ENCODE assay signal across 8 cellular contexts in genomic region chr3:126475411-126476114, GRCh38. TPM values are rescaled to one million over a fixed set of nuclear protein-coding genes. Genes with fewer than 3 reads are reported as not detected.
DNase-seq lines count a peak whose midpoint lies in the region; ATAC-seq and TF ChIP-seq lines count a peak whose summit lies in the region.

Gene ZXDC, minus strand, starts transcription at chr3:126475891. Its CDS starts 26 bp downstream, at chr3:126475865.

- peak; percentile 40 for ATAC-seq in GM18499 (IDR thresholded peaks at IDR 0.05; ENCODE audit: insufficient read depth, unreplicated experiment)
- ATAC-seq in HG02938 (IDR thresholded peaks at IDR 0.05; ENCODE audit: unreplicated experiment), result peak; percentile 68

- intact Hi-C loops in T-helper 2 cell treated with Interferon-gamma antibody and Interleukin-4, amounts not matched to agents 100 ng/mL and 5 ng/mL, for 36 hours (cut with micrococcal nuclease), result loop anchor here (1.0 to 5.0 kb wide), 6 partner anchors 119 to 1577 kb away; partner anchors contain the start of genes CHCHD6, KLF15, SEC61A1 and SLC41A3
- intact Hi-C loops in uterus (cut with DNase I; ENCODE audit: low total_unique reads), result no loop called here

- H3K4me3 ChIP-seq in right atrium auricular region (peak within 1 kb of the TSS; percentile 68 to 76), uterus (peak within 1 kb of the TSS; percentile 59 to 91)

- peak within 1 kb of the TSS; percentile 90 to 95 for H3K27ac ChIP-seq in right atrium auricular region
- peak within 1 kb of the TSS; percentile 90 to 95 for H3K27ac ChIP-seq in uterus

- TF ChIP-seq CTCF in right atrium auricular region (IDR thresholded peaks at IDR 0.05) (peak; percentile 41 to 60), uterus (IDR thresholded peaks at IDR 0.05) (peak in 3 of 4 experiments; percentile 21 to 61 (median 52))

- peak; percentile 78 to 93 for TF ChIP-seq POLR2A in uterus (IDR thresholded peaks at IDR 0.05)

- DNase-seq in NCI-H1694 treated with DMSO at 0.1 percent for 48 hours (lab: John Stamatoyannopoulos, UW), result peak; percentile 79
- DNase-seq in anterior cingulate cortex (lab: John Stamatoyannopoulos, UW), result peak in 57 of 58 donors; percentile 32 to 94 (median 89)
- DNase-seq in right atrium auricular region (ENCODE audit: low spot score), result peak; percentile 92
- peak; percentile 93 for DNase-seq in putamen (ENCODE audit: low spot score)
- peak; percentile 92 to 95 for DNase-seq in uterus

- H3K27me3 ChIP-seq in right atrium auricular region (no peaks in the 10 kb centered on the region), uterus (no peaks in the 10 kb centered on the region)

- H3K36me3 ChIP-seq in right atrium auricular region (peaks cover 16% of the 10 kb centered on the region), uterus (no peaks in the 10 kb centered on the region)

- H3K9me3 ChIP-seq in right atrium auricular region (no peaks in the 10 kb centered on the region), uterus (no peaks in the 10 kb centered on the region)

- peaks cover 0 to 41% of the 10 kb centered on the region in 2 donors for H3K4me1 ChIP-seq in right atrium auricular region
- peaks cover 20 to 21% of the 10 kb centered on the region in 2 donors for H3K4me1 ChIP-seq in uterus

RNA-seq across cellular contexts. Expression of gene ZXDC, which starts in this region (rescaled TPM):
- total RNA-seq in T-helper 2 cell treated with Interferon-gamma antibody and Interleukin-4, amounts not matched to agents 100 ng/mL and 5 ng/mL, for 36 hours, result 28.1 and 28.6 TPM in 2 replicates
- total RNA-seq in right atrium auricular region, result 10 to 100 TPM; 18.9 to 25.5 TPM
- total RNA-seq in uterus, result 10 to 100 TPM; 18.5 to 57.9 (median 33.5) TPM

Comparison
In these comparisons a context has a peak if more than half of its experiments do, and no peak if none do; other contexts are left out.
1. Peak in every context shown above with its lines: DNase-seq, ATAC-seq, H3K4me3 ChIP-seq and H3K27ac ChIP-seq.